ENCODE assay signal across 16 cellular contexts in genomic region chr6:20202699-20203302, GRCh38. TPM values are rescaled to one million over a fixed set of nuclear protein-coding genes. Genes with fewer than 3 reads are reported as not detected.
DNase-seq lines count a peak whose midpoint lies in the region; ATAC-seq, FAIRE-seq and TF ChIP-seq lines count a peak whose summit lies in the region.
"Had no signal": no experiment of that assay in that cellular context is flagged by ENCODE, and none has a peak within 500 bp of the region (broad histone marks: within the 10 kb centered on the region; RNA-seq: fewer than 3 reads in every experiment).

No MANE protein-coding gene starts in this region.

- H3K4me3 ChIP-seq in liver (ENCODE audit: low read depth in 1 of 3, low read length in 3 of 3) (no peak overlapping the region), HepG2 (replicated peaks in 1 of 3; ENCODE audit: insufficient read depth in 1 of 3, low read depth in 2 of 3, low read length in 3 of 3) (no peak overlapping the region), SK-N-SH (ENCODE audit: low read depth in 2 of 2, low read length in 1 of 2) (no peak overlapping the region), hepatocyte (no peak overlapping the region), vagina (no peak overlapping the region)
- H3K4me3 ChIP-seq: psoas muscle had no signal

- H3K9me2 ChIP-seq in SK-N-SH (no peaks in the 10 kb centered on the region), hepatocyte (replicated peaks; ENCODE audit: insufficient read depth) (no peaks in the 10 kb centered on the region)

- no peak overlapping the region for H3K4me3 Mint-ChIP-seq in glutamatergic neuron (ENCODE audit: unreplicated experiment)

- in situ Hi-C loops in HepG2 (cut with HindIII; ENCODE audit: extremely low pct_ligation_motif_present, low pct_unique_long_range_greater_than_20kb), result no loop called here

- no peak for TF ChIP-seq RAD21 in liver (IDR thresholded peaks at IDR 0.05)
- no peak for TF ChIP-seq RAD21 in HepG2 (CRISPR knock-in tag; IDR thresholded peaks at IDR 0.05)
- no peak for TF ChIP-seq RAD21 in SK-N-SH (IDR thresholded peaks at IDR 0.05; ENCODE audit: low read length)

- H3K27me3 ChIP-seq in liver (ENCODE audit: control insufficient read depth in 4 of 4, insufficient read depth in 4 of 4, low read length in 3 of 4) (no peaks in the 10 kb centered on the region), HepG2 (ENCODE audit: control insufficient read depth in 1 of 2, insufficient read depth in 2 of 2, low read length in 2 of 2) (no peaks in the 10 kb centered on the region), SK-N-SH (ENCODE audit: insufficient read depth) (no peaks in the 10 kb centered on the region), hepatocyte (no peaks in the 10 kb centered on the region), vagina (no peaks in the 10 kb centered on the region)

- no peak for TF ChIP-seq POLR2A in HepG2 (IDR thresholded peaks at IDR 0.05; ENCODE audit: insufficient read depth in 1 of 2, low read depth in 2 of 2, low read length in 2 of 2)
- TF ChIP-seq POLR2A in vagina (IDR thresholded peaks at IDR 0.05), result no peak

- H3K9ac ChIP-seq in liver (ENCODE audit: low read depth in 1 of 2, low read length in 2 of 2) (peak overlapping the region; percentile 22 to 66), HepG2 (ENCODE audit: insufficient read depth, low read depth, low read length) (no peak overlapping the region), SK-N-SH (no peak overlapping the region)

- WGBS in liver, result 69% methylated on average over 3 of the region's 3 CpGs
- 27% methylated on average over 3 of the region's 3 CpGs for WGBS in HepG2 (ENCODE audit: low lambda C conversion rate)
- WGBS in SK-N-SH (ENCODE audit: low lambda C conversion rate), result 76% methylated on average over 3 of the region's 3 CpGs
- 77% methylated on average over 3 of the region's 3 CpGs for WGBS in hepatocyte (ENCODE audit: low lambda C conversion rate, missing lambda C conversion rate)

- BruUV-seq in HepG2 (replicated peaks; lab: Mats Ljungman, UMichigan), result no TSS peak

- no peak overlapping the region for H3K4me2 ChIP-seq in HepG2 (ENCODE audit: low read depth, low read length)
- no peak overlapping the region for H3K4me2 ChIP-seq in SK-N-SH
- peak overlapping the region; percentile 6 for H3K4me2 ChIP-seq in hepatocyte

- no peaks in the 10 kb centered on the region for H3K9me3 Mint-ChIP-seq in glutamatergic neuron (ENCODE audit: unreplicated experiment)
- H3K9me3 Mint-ChIP-seq: brain had no signal

- H3K36me3 ChIP-seq in liver (ENCODE audit: control insufficient read depth in 4 of 4, insufficient read depth in 3 of 4, low read depth in 1 of 4, low read length in 3 of 4) (no peaks in the 10 kb centered on the region), HepG2 (replicated peaks in 1 of 2; ENCODE audit: control insufficient read depth in 1 of 2, insufficient read depth in 2 of 2, low read length in 2 of 2) (no peaks in the 10 kb centered on the region), SK-N-SH (replicated peaks in 1 of 2; ENCODE audit: control insufficient read depth in 1 of 2, insufficient read depth in 2 of 2, low read length in 1 of 2) (no peaks in the 10 kb centered on the region), hepatocyte (replicated peaks; ENCODE audit: insufficient read depth, low read depth) (no peaks in the 10 kb centered on the region), vagina (no peaks in the 10 kb centered on the region)

- H3K27ac ChIP-seq in liver (ENCODE audit: low read depth in 1 of 2, low read length in 2 of 2) (peak overlapping the region; percentile 61 to 73), HepG2 (ENCODE audit: extremely low read length, insufficient read depth, low read length) (no peak overlapping the region), SK-N-SH (ENCODE audit: low read depth in 2 of 2, low read length in 1 of 2) (peak overlapping the region in 1 of 2 experiments; percentile 42; a peak in 2 of 4 replicates), hepatocyte (peak overlapping the region; percentile 85), vagina (peak overlapping the region; percentile 54)
- H3K27ac ChIP-seq: psoas muscle had no signal

- no peak for ATAC-seq in HepG2
- no peak for ATAC-seq in left colon
- ATAC-seq: psoas muscle had no signal

- no peak overlapping the region for H3K27ac Mint-ChIP-seq in glutamatergic neuron (ENCODE audit: unreplicated experiment)

- H3K9me3 ChIP-seq in liver (ENCODE audit: control insufficient read depth in 4 of 4, low read length in 3 of 4) (no peaks in the 10 kb centered on the region), HepG2 (ENCODE audit: low read length) (no peaks in the 10 kb centered on the region), SK-N-SH (no peaks in the 10 kb centered on the region), hepatocyte (ENCODE audit: low read depth) (no peaks in the 10 kb centered on the region), vagina (no peaks in the 10 kb centered on the region)
- H3K9me3 ChIP-seq: psoas muscle had no signal

- intact Hi-C loops in HepG2 (cut with micrococcal nuclease; ENCODE audit: unreplicated experiment), result no loop called here
- intact Hi-C loops in vagina (cut with DNase I), result no loop called here
- intact Hi-C loops in left colon (cut with DNase I, micrococcal nuclease), result no loop called here

- DNase-seq in HepG2 (ENCODE audit: low spot score) (no peak), SK-N-SH (no peak), hepatocyte (ENCODE audit: low spot score) (no peak), vagina (ENCODE audit: extremely low spot score in 2 of 2) (no peak), glutamatergic neuron (no peak), left colon (no peak)
- DNase-seq in stimulated activated CD4-positive, alpha-beta T cell treated with anti-CD3 and anti-CD28 coated beads, Interleukin-15, amount 100 ng/mL, for 24 hours, result no peak
- DNase-seq: C1 segment of cervical spinal cord; hippocampal formation; psoas muscle; stimulated activated CD4-positive, alpha-beta T cell treated with anti-CD3 and anti-CD28 coated beads, Interleukin-4, amount 100 ng/mL, for 24 hours; stimulated activated naive CD8-positive, alpha-beta T cell treated with anti-CD3 and anti-CD28 coated beads, Interleukin-15, Interleukin-2, amounts not matched to agents 100 U/mL and 50 U/mL, for 24 hours had no signal

- H3K27me3 Mint-ChIP-seq in glutamatergic neuron (ENCODE audit: unreplicated experiment), result no peaks in the 10 kb centered on the region

- H3K4me1 ChIP-seq in liver (ENCODE audit: control insufficient read depth in 4 of 4, insufficient read depth in 4 of 4, low read length in 3 of 4) (peaks cover 0 to 6% (median 4%) of the 10 kb centered on the region in 4 donors), HepG2 (ENCODE audit: insufficient read depth, low read length) (no peaks in the 10 kb centered on the region), SK-N-SH (ENCODE audit: control insufficient read depth in 1 of 2, insufficient read depth in 2 of 2, low read depth in 1 of 2, low read length in 1 of 2) (peaks cover 3 to 8% of the 10 kb centered on the region in 2 experiments; a peak in 3 of 4 replicates), hepatocyte (ENCODE audit: insufficient read depth) (peaks cover 21% of the 10 kb centered on the region), vagina (peaks cover 84% of the 10 kb centered on the region)
- H3K4me1 ChIP-seq: psoas muscle had no signal

- CTCF ChIA-PET in HepG2 (lab: Yijun Ruan, JAX; ENCODE audit: low intra/inter-chr PET ratio, low total read pairs) (no interaction called here), SK-N-SH (lab: Yijun Ruan, JAX) (no interaction called here)

- no peaks in the 10 kb centered on the region for H4K20me1 ChIP-seq in HepG2 (ENCODE audit: insufficient read depth, low read length)
- H4K20me1 ChIP-seq in SK-N-SH (ENCODE audit: insufficient read depth), result no peaks in the 10 kb centered on the region
- no peaks in the 10 kb centered on the region for H4K20me1 ChIP-seq in hepatocyte (ENCODE audit: insufficient read depth, poor library complexity, severe bottlenecking)

- no peaks in the 10 kb centered on the region for H3K36me3 Mint-ChIP-seq in glutamatergic neuron (ENCODE audit: unreplicated experiment)
- H3K36me3 Mint-ChIP-seq: brain had no signal

- H3K79me2 ChIP-seq in HepG2 (ENCODE audit: insufficient read depth, low read length) (no peaks in the 10 kb centered on the region), SK-N-SH (ENCODE audit: insufficient read depth) (peaks cover 7% of the 10 kb centered on the region; the same call in 1 of the 2 replicates), hepatocyte (peaks cover 26% of the 10 kb centered on the region)

- H3K4me1 Mint-ChIP-seq in glutamatergic neuron (ENCODE audit: low read depth, unreplicated experiment), result no peaks in the 10 kb centered on the region

- TF ChIP-seq CTCF in liver (IDR thresholded peaks at IDR 0.05; ENCODE audit: low read depth, low read length, missing input control), result no peak
- TF ChIP-seq CTCF in HepG2 (CRISPR knock-in tag; IDR thresholded peaks at IDR 0.05), result no peak
- no peak for TF ChIP-seq CTCF in SK-N-SH (IDR thresholded peaks at IDR 0.05)
- TF ChIP-seq CTCF in hepatocyte (IDR thresholded peaks at IDR 0.05; ENCODE audit: poor library complexity), result no peak
- no peak for TF ChIP-seq CTCF in vagina (IDR thresholded peaks at IDR 0.05)
- TF ChIP-seq CTCF in glutamatergic neuron (IDR thresholded peaks at IDR 0.05; ENCODE audit: partially characterized antibody, unreplicated experiment), result no peak

- H3F3A ChIP-seq in SK-N-SH (replicated peaks; ENCODE audit: insufficient read depth), result peaks cover 9% of the 10 kb centered on the region

- TF ChIP-seq EP300 in HepG2 (IDR thresholded peaks at IDR 0.05; ENCODE audit: low read depth in 2 of 2, low read length in 2 of 2), result no peak
- no peak for TF ChIP-seq EP300 in HepG2 (CRISPR knock-in tag; IDR thresholded peaks at IDR 0.05; ENCODE audit: borderline replicate concordance)
- TF ChIP-seq EP300 in SK-N-SH (IDR thresholded peaks at IDR 0.05; ENCODE audit: borderline replicate concordance in 1 of 2, low read depth in 1 of 2, low read length in 1 of 2), result no peak

- FAIRE-seq in HepG2 (lab: Jason Lieb, UNC), result no peak
- FAIRE-seq: endothelial cell of umbilical vein had no signal

- H2AFZ ChIP-seq in HepG2 (ENCODE audit: low read length) (no peak overlapping the region), SK-N-SH (ENCODE audit: low read depth) (peak overlapping the region; percentile 35; the same call in 1 of the 2 replicates), hepatocyte (no peak overlapping the region)

- POLR2A ChIA-PET in HepG2 (lab: Yijun Ruan, JAX), result no interaction called here
- POLR2A ChIA-PET in SK-N-SH (lab: Yijun Ruan, JAX), result no interaction called here

RNA-seq across cellular contexts. Expression of gene MBOAT1, which starts 9.5 kb away (rescaled TPM):
- 1 to 10 TPM; 5.0 to 9.3 TPM for total RNA-seq in liver
- polyA plus RNA-seq in liver, result 1 to 10 TPM; 1.2 to 1.5 TPM
- not detected in 2 replicates for total RNA-seq in HepG2 (2016; rRNA removed; fragmentation: Illumina TruSeq; extraction: Trizol)
- not detected in 2 replicates for total RNA-seq in HepG2 (2016; cell fraction: cytosol; rRNA removed; fragmentation: Illumina TruSeq; extraction: Trizol; ENCODE audit: low read depth)
- 0.06 TPM in 1 of 2 replicates, not detected in the other for total RNA-seq in HepG2 (2016; cell fraction: insoluble cytoplasmic fraction; rRNA removed; fragmentation: Illumina TruSeq; extraction: Trizol)
- total RNA-seq in HepG2 (2016; cell fraction: membrane; rRNA removed; fragmentation: Illumina TruSeq; extraction: Trizol), result not detected in 2 replicates
- not detected in 2 replicates for total RNA-seq in HepG2 (2016; cell fraction: nucleus; rRNA removed; fragmentation: Illumina TruSeq; extraction: Trizol)
- polyA plus RNA-seq in HepG2 (2011; rRNA removed), result 0.04 TPM in 1 of 2 replicates, not detected in the other
- polyA plus RNA-seq in HepG2 (2011; cell fraction: cytosol; rRNA removed), result not detected in 2 replicates
- polyA plus RNA-seq in HepG2 (2011; cell fraction: nucleus; rRNA removed), result not detected in 2 replicates
- polyA plus RNA-seq in HepG2 (2012), result not detected in 2 replicates
- polyA plus RNA-seq in HepG2 (2016; cell fraction: cytosol; fragmentation: Illumina TruSeq; extraction: Trizol; ENCODE audit: low read depth), result not detected in 2 replicates
- not detected in 2 replicates for polyA plus RNA-seq in HepG2 (2016; cell fraction: insoluble cytoplasmic fraction; fragmentation: Illumina TruSeq; extraction: Trizol; ENCODE audit: low read depth)
- not detected in 2 replicates for polyA plus RNA-seq in HepG2 (2016; cell fraction: membrane; fragmentation: Illumina TruSeq; extraction: Trizol; ENCODE audit: low read depth)
- not detected in 2 replicates for polyA plus RNA-seq in HepG2 (2016; cell fraction: nucleus; fragmentation: Illumina TruSeq; extraction: Trizol; ENCODE audit: insufficient read depth, low read depth)
- polyA minus RNA-seq in HepG2 (2011; rRNA and poly(A)+ RNA removed; ENCODE audit: low replicate concordance), result 13.9 TPM in 1 of 2 replicates, not detected in the other
- not detected in 2 replicates for polyA minus RNA-seq in HepG2 (2011; cell fraction: cytosol; rRNA and poly(A)+ RNA removed)
- polyA minus RNA-seq in HepG2 (2011; cell fraction: nucleus; rRNA and poly(A)+ RNA removed), result not detected in 2 replicates
- polyA plus RNA-seq in SK-N-SH (2012; rRNA removed), result 3.0 and 3.8 TPM in 2 replicates
- 1.6 and 2.5 TPM in 2 replicates for polyA plus RNA-seq in SK-N-SH (2012; cell fraction: cytosol; rRNA removed)
- 5.4 and 15.8 TPM in 2 replicates for polyA plus RNA-seq in SK-N-SH (2012; cell fraction: nucleus; rRNA removed)
- 7.1 and 10.4 TPM in 2 replicates for total RNA-seq in hepatocyte
- 0.74 and 3.8 TPM in 2 replicates for polyA plus RNA-seq in hepatocyte
- 9.6 TPM for total RNA-seq in vagina
- not detected for total RNA-seq in glutamatergic neuron (ENCODE audit: unreplicated experiment)
- 10 to 100 TPM; 54.7 to 72.6 TPM for total RNA-seq in left colon
- total RNA-seq: OCI-LY7 had no signal

Comparison
In these comparisons a context has a peak if more than half of its experiments do, and no peak if none do; other contexts are left out.
1. H3K9ac ChIP-seq: peak in liver (2 of 2); none in HepG2 (single experiment) and SK-N-SH (single experiment).